In the genomic region with DNA sequence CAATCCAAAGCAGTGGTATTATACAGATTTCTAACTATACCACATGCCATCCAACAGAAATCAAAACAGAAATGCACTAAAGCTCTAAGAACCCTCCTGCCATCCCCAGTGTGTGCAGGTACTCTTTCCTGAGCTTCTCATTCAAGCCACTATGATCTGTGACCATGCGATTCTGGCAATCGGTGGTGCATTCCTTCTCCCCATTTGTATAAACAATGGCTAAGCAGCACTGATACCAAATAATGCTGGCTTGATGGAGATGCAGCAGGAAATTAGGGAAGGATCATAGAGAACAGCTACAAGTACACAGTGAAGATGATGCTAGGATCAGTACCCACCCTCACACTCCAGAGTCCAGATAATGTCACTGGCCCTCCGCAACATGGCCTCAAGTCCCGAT, we compare ENCODE assay signal across 1 cellular context.
TF ChIP-seq lines count a peak whose summit lies in the region.

No MANE protein-coding gene starts in this region.

TF ChIP-seq in IMR-90, 13 proteins besides CTCF, POLR2A, EP300 and RAD21:
- no peak for TF ChIP-seq MAZ (IDR thresholded peaks at IDR 0.05; ENCODE audit: borderline replicate concordance, low read depth, low read length)
- TF ChIP-seq BHLHE40 (IDR thresholded peaks at IDR 0.05; ENCODE audit: low read depth, low read length): no peak
- TF ChIP-seq RFX5 (IDR thresholded peaks at IDR 0.05; ENCODE audit: low read depth, low read length): no peak
- no peak for TF ChIP-seq SMC3 (IDR thresholded peaks at IDR 0.05; ENCODE audit: low read depth, low read length)
- TF ChIP-seq RCOR1 (IDR thresholded peaks at IDR 0.05; ENCODE audit: insufficient replicate concordance, low read length): no peak
TF ChIP-seq in IMR-90: peak in this region for 0.
